34 cellular contexts compared by ENCODE assay signal in the genomic region with DNA sequence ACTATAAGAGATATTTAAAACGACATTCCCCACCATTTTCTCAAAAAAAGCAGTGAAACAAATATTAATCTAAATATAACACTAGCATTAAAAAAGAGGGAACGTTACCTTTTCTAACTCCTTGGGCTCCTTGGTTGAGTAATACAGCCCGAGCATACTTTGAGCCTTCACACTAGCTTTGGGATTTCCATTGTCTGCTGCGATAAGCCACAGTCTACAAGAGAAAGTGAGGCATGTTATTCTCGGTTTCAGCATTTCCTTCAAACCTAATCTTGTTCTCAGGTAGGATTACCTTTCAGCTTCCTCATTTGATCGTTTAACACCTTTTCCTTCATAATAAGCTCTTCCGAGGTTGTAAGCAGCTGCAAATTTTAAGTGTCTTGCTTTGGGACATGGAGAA.
"Had no signal": no experiment of that assay in that cellular context is flagged by ENCODE, and none has a peak within 500 bp of the region (broad histone marks: within the 10 kb centered on the region; RNA-seq: fewer than 3 reads in every experiment).

No MANE protein-coding gene starts in this region.

- H3K4me3 ChIP-seq: MG63 had no signal

- H3K9me3 ChIP-seq: MG63 had no signal

- H3K36me3 ChIP-seq: MG63 had no signal

- H3K27me3 ChIP-seq: MG63 had no signal

- DNase-seq: Karpas-422, Kasumi-1, MG63, MM.1S, MV-4-11, NCI-H1048, NCI-H1092, NCI-H1092 treated with DMSO at 0.1 percent for 48 hours, NCI-H1105, NCI-H1105 treated with DMSO at 0.1 percent for 48 hours, NCI-H1417, NCI-H1417 treated with DMSO at 0.1 percent for 48 hours, NCI-H1436, NCI-H1436 treated with DMSO at 0.1 percent for 48 hours, NCI-H146, NCI-H1694, NCI-H1694 treated with DMSO at 0.1 percent for 48 hours, NCI-H187, NCI-H187 treated with DMSO at 0.1 percent for 48 hours, NCI-H1930, NCI-H2029, NCI-H2029 treated with DMSO at 0.1 percent for 48 hours, NCI-H2081, NCI-H2081 treated with DMSO at 0.1 percent for 48 hours, NCI-H2107, NCI-H2171, NCI-H2171 treated with DMSO at 0.1 percent for 48 hours, NCI-H2227 treated with DMSO at 0.1 percent for 48 hours, NCI-H226, NCI-H345, NCI-H446, NCI-H446 treated with DMSO at 0.1 percent for 48 hours, NCI-H510A, NCI-H510A treated with DMSO at 0.1 percent for 48 hours had no signal
